1 cellular context compared by ENCODE assay signal in genomic region chr6:49866485-49866943, GRCh38.
A peak's percentile ranks its signal among the peaks of the same experiment; 100 is the strongest.
TF ChIP-seq lines count a peak whose summit lies in the region.

A gene with protein sequence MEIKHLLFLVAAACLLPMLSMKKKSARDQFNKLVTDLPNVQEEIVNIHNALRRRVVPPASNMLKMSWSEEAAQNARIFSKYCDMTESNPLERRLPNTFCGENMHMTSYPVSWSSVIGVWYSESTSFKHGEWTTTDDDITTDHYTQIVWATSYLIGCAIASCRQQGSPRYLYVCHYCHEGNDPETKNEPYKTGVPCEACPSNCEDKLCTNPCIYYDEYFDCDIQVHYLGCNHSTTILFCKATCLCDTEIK (minus strand): TSS chr6:49866535. CDS start chr6:49857400, 9,135 bp downstream.

TF ChIP-seq in K562, 482 proteins besides CTCF, POLR2A, EP300 and RAD21 (continued from another document):
- TF ChIP-seq, protein P1, sequence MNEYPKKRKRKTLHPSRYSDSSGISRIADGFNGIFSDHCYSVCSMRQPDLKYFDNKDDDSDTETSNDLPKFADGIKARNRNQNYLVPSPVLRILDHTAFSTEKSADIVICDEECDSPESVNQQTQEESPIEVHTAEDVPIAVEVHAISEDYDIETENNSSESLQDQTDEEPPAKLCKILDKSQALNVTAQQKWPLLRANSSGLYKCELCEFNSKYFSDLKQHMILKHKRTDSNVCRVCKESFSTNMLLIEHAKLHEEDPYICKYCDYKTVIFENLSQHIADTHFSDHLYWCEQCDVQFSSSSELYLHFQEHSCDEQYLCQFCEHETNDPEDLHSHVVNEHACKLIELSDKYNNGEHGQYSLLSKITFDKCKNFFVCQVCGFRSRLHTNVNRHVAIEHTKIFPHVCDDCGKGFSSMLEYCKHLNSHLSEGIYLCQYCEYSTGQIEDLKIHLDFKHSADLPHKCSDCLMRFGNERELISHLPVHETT (CRISPR knock-in tag; conservative IDR thresholded peaks at IDR 0.05 in 1 of 2, IDR thresholded peaks at IDR 0.05 in 1 of 2), result no peak
- TF ChIP-seq ZNF165 (CRISPR knock-in tag; IDR thresholded peaks at IDR 0.05; ENCODE audit: borderline replicate concordance), result no peak
- no peak for TF ChIP-seq BCOR (IDR thresholded peaks at IDR 0.05)
- TF ChIP-seq FOSL1 (tag; conservative IDR thresholded peaks at IDR 0.05), result peak; percentile 73
- TF ChIP-seq, protein P2, sequence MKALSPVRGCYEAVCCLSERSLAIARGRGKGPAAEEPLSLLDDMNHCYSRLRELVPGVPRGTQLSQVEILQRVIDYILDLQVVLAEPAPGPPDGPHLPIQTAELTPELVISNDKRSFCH (CRISPR knock-in tag; IDR thresholded peaks at IDR 0.05), result no peak
- TF ChIP-seq, protein P2 (tag; IDR thresholded peaks at IDR 0.05), result peak; percentile 82
- no peak for TF ChIP-seq PRPF4 (IDR thresholded peaks at IDR 0.05; ENCODE audit: insufficient read depth, low read depth, low read length, poor library complexity, severe bottlenecking)
- TF ChIP-seq, protein P3, sequence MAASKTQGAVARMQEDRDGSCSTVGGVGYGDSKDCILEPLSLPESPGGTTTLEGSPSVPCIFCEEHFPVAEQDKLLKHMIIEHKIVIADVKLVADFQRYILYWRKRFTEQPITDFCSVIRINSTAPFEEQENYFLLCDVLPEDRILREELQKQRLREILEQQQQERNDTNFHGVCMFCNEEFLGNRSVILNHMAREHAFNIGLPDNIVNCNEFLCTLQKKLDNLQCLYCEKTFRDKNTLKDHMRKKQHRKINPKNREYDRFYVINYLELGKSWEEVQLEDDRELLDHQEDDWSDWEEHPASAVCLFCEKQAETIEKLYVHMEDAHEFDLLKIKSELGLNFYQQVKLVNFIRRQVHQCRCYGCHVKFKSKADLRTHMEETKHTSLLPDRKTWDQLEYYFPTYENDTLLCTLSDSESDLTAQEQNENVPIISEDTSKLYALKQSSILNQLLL (CRISPR knock-in tag; IDR thresholded peaks at IDR 0.05; ENCODE audit: borderline replicate concordance), result no peak
- no peak for TF ChIP-seq ZNF217 (CRISPR knock-in tag; IDR thresholded peaks at IDR 0.05)
- TF ChIP-seq SNAPC5 (CRISPR knock-in tag; IDR thresholded peaks at IDR 0.05), result no peak
- no peak for TF ChIP-seq ZNF398 (CRISPR knock-in tag; IDR thresholded peaks at IDR 0.05)
- TF ChIP-seq, protein P4, sequence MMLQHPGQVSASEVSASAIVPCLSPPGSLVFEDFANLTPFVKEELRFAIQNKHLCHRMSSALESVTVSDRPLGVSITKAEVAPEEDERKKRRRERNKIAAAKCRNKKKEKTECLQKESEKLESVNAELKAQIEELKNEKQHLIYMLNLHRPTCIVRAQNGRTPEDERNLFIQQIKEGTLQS (IDR thresholded peaks at IDR 0.05), result no peak; the same call in 1 of the 2 replicates
- TF ChIP-seq, protein P4 (CRISPR knock-in tag; conservative IDR thresholded peaks at IDR 0.05), result no peak
- no peak for TF ChIP-seq CREB1 (IDR thresholded peaks at IDR 0.05)
- no peak for TF ChIP-seq CREB1 (CRISPR knock-in tag; IDR thresholded peaks at IDR 0.05)
- TF ChIP-seq GATAD2B (IDR thresholded peaks at IDR 0.05; ENCODE audit: borderline replicate concordance), result 0 out of 2 replicates have a peak, but pooled peaks have one; percentile 33
- peak; percentile 68; the same call in 1 of the 2 replicates for TF ChIP-seq FOXM1 (IDR thresholded peaks at IDR 0.05; ENCODE audit: low read depth)
- TF ChIP-seq FOXM1 (CRISPR knock-in tag; IDR thresholded peaks at IDR 0.05; ENCODE audit: low read depth), result no peak
- TF ChIP-seq ZNF655 (CRISPR knock-in tag; IDR thresholded peaks at IDR 0.05), result no peak
- TF ChIP-seq FOXJ2 (tag; IDR thresholded peaks at IDR 0.05), result peak; percentile 86; the same call in 1 of the 2 replicates
- TF ChIP-seq ZNF316 (IDR thresholded peaks at IDR 0.05), result peak; percentile 68; the same call in 1 of the 2 replicates
- no peak for TF ChIP-seq MCM7 (IDR thresholded peaks at IDR 0.05)
